Comparison of ENCODE assay signal across 29 cellular contexts in genomic region chr14:98816195-98816594, GRCh38.
"Had no signal": no experiment of that assay in that cellular context is flagged by ENCODE, and none has a peak within 500 bp of the region (broad histone marks: within the 10 kb centered on the region; RNA-seq: fewer than 3 reads in every experiment).

No MANE protein-coding gene starts in this region.

- H3K9me3 ChIP-seq: ovary, psoas muscle, spleen, suprapubic skin, testis, tibial artery, upper lobe of left lung, vagina had no signal

- H3K4me2 ChIP-seq: neural progenitor cell, smooth muscle cell had no signal

- H3K36me3 ChIP-seq: neural progenitor cell, ovary, spleen, suprapubic skin, tibial artery, upper lobe of left lung, vagina had no signal

- FAIRE-seq: urothelium cell line had no signal

- H3K9ac ChIP-seq: neural progenitor cell, parathyroid adenoma had no signal

- H3K4me1 ChIP-seq: parathyroid adenoma, psoas muscle, spleen, testis, upper lobe of left lung, vagina had no signal

- H3K27ac ChIP-seq: neural progenitor cell, ovary, parathyroid adenoma, psoas muscle, skin epidermis, spleen, suprapubic skin, testis, tibial artery, upper lobe of left lung, vagina had no signal

- H3K79me2 ChIP-seq: parathyroid adenoma had no signal

- H3K27me3 ChIP-seq: neural progenitor cell, ovary, spleen, suprapubic skin, testis, upper lobe of left lung, vagina had no signal

- DNase-seq: naive thymus-derived CD4-positive, alpha-beta T cell; natural killer cell; occipital lobe; ovary; posterior cingulate gyrus; psoas muscle; right cardiac atrium; spleen; stimulated activated CD4-positive, alpha-beta T cell treated with anti-CD3 and anti-CD28 coated beads, Interleukin-12 subunit alpha, Interleukin-12 subunit beta, amount 100 ng/mL, for 4 hours; stimulated activated CD4-positive, alpha-beta T cell treated with anti-CD3 and anti-CD28 coated beads, Interleukin-1b, Interleukin-23, amount 100 ng/mL, for 48 hours; stimulated activated CD4-positive, alpha-beta T cell treated with anti-CD3 and anti-CD28 coated beads, Interleukin-4, amount 100 ng/mL, for 1 hour; stimulated activated CD4-positive, alpha-beta T cell treated with anti-CD3 and anti-CD28 coated beads, Interleukin-4, amount 100 ng/mL, for 4 hours; stimulated activated CD8-positive, alpha-beta memory T cell treated with anti-CD3 and anti-CD28 coated beads, Interleukin-4, amount 100 ng/mL, for 48 hours; stimulated activated naive CD4-positive, alpha-beta T cell; stimulated activated naive CD8-positive, alpha-beta T cell treated with anti-CD3 and anti-CD28 coated beads, Interleukin-15, Interleukin-2, amounts not matched to agents 100 U/mL and 50 U/mL, for 24 hours; substantia nigra; testis; tibial artery; trophoblast cell had no signal

- ATAC-seq: naive thymus-derived CD4-positive, alpha-beta T cell; natural killer cell; psoas muscle; right cardiac atrium; sciatic nerve; stimulated activated memory B cell treated with anti-CD40 and anti-IgM and Interleukin-4, amounts not matched to agents 10 μg/mL and 1 μg/mL and 100 μg/mL, for 72 hours; stimulated activated naive CD8-positive, alpha-beta T cell treated with anti-CD3 and anti-CD28 coated beads, Interleukin-15, Interleukin-2, amounts not matched to agents 100 U/mL and 50 U/mL, for 24 hours had no signal

- H3K4me3 ChIP-seq: neural progenitor cell, ovary, psoas muscle, skin epidermis, smooth muscle cell, spleen, suprapubic skin, testis, tibial artery, upper lobe of left lung, vagina had no signal

- H2AFZ ChIP-seq: neural progenitor cell, parathyroid adenoma had no signal
